ENCODE assay signal across 1 cellular context in the genomic region with DNA sequence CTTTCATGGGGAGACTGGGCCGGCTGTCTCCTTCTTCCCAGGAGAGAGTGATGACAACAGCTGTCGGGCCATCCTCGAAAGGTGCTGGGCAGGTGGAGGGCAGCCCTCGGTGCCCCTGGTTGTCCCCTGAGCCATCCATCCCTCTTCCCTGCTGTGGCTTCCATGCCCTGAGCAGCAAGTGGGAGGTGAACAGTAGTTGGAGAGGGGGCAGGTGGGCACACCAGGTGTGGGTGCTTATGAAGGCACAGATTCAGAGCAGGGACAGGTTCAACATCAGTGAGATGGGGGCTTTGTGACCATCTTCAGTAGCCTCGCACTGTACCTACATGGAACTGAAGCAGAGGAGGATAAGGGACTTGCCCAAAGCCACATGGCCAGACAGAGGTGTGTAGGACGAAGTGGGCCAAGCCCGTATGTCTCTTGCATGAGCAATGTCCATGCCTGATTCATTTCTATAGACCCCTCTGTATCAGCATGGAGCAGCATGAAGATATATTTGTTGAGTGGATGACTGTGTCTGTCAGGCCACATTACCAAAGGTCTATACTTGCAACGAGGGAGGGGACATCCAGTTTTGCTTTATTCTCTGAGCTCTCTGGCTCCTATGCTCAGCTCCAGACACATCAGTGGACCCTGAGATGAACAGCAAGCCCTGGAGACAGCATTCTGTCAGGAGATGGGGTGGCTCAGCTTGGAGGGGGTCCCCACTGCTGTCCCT.
TF ChIP-seq lines count a peak whose summit lies in the region.

No MANE protein-coding gene starts in this region.

TF ChIP-seq in H1, 55 proteins besides CTCF, POLR2A, EP300 and RAD21 (continued from another document):
- TF ChIP-seq, protein P1, sequence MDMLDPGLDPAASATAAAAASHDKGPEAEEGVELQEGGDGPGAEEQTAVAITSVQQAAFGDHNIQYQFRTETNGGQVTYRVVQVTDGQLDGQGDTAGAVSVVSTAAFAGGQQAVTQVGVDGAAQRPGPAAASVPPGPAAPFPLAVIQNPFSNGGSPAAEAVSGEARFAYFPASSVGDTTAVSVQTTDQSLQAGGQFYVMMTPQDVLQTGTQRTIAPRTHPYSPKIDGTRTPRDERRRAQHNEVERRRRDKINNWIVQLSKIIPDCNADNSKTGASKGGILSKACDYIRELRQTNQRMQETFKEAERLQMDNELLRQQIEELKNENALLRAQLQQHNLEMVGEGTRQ (IDR thresholded peaks at IDR 0.05; ENCODE audit: low read length) = no peak
- TF ChIP-seq, protein P2, sequence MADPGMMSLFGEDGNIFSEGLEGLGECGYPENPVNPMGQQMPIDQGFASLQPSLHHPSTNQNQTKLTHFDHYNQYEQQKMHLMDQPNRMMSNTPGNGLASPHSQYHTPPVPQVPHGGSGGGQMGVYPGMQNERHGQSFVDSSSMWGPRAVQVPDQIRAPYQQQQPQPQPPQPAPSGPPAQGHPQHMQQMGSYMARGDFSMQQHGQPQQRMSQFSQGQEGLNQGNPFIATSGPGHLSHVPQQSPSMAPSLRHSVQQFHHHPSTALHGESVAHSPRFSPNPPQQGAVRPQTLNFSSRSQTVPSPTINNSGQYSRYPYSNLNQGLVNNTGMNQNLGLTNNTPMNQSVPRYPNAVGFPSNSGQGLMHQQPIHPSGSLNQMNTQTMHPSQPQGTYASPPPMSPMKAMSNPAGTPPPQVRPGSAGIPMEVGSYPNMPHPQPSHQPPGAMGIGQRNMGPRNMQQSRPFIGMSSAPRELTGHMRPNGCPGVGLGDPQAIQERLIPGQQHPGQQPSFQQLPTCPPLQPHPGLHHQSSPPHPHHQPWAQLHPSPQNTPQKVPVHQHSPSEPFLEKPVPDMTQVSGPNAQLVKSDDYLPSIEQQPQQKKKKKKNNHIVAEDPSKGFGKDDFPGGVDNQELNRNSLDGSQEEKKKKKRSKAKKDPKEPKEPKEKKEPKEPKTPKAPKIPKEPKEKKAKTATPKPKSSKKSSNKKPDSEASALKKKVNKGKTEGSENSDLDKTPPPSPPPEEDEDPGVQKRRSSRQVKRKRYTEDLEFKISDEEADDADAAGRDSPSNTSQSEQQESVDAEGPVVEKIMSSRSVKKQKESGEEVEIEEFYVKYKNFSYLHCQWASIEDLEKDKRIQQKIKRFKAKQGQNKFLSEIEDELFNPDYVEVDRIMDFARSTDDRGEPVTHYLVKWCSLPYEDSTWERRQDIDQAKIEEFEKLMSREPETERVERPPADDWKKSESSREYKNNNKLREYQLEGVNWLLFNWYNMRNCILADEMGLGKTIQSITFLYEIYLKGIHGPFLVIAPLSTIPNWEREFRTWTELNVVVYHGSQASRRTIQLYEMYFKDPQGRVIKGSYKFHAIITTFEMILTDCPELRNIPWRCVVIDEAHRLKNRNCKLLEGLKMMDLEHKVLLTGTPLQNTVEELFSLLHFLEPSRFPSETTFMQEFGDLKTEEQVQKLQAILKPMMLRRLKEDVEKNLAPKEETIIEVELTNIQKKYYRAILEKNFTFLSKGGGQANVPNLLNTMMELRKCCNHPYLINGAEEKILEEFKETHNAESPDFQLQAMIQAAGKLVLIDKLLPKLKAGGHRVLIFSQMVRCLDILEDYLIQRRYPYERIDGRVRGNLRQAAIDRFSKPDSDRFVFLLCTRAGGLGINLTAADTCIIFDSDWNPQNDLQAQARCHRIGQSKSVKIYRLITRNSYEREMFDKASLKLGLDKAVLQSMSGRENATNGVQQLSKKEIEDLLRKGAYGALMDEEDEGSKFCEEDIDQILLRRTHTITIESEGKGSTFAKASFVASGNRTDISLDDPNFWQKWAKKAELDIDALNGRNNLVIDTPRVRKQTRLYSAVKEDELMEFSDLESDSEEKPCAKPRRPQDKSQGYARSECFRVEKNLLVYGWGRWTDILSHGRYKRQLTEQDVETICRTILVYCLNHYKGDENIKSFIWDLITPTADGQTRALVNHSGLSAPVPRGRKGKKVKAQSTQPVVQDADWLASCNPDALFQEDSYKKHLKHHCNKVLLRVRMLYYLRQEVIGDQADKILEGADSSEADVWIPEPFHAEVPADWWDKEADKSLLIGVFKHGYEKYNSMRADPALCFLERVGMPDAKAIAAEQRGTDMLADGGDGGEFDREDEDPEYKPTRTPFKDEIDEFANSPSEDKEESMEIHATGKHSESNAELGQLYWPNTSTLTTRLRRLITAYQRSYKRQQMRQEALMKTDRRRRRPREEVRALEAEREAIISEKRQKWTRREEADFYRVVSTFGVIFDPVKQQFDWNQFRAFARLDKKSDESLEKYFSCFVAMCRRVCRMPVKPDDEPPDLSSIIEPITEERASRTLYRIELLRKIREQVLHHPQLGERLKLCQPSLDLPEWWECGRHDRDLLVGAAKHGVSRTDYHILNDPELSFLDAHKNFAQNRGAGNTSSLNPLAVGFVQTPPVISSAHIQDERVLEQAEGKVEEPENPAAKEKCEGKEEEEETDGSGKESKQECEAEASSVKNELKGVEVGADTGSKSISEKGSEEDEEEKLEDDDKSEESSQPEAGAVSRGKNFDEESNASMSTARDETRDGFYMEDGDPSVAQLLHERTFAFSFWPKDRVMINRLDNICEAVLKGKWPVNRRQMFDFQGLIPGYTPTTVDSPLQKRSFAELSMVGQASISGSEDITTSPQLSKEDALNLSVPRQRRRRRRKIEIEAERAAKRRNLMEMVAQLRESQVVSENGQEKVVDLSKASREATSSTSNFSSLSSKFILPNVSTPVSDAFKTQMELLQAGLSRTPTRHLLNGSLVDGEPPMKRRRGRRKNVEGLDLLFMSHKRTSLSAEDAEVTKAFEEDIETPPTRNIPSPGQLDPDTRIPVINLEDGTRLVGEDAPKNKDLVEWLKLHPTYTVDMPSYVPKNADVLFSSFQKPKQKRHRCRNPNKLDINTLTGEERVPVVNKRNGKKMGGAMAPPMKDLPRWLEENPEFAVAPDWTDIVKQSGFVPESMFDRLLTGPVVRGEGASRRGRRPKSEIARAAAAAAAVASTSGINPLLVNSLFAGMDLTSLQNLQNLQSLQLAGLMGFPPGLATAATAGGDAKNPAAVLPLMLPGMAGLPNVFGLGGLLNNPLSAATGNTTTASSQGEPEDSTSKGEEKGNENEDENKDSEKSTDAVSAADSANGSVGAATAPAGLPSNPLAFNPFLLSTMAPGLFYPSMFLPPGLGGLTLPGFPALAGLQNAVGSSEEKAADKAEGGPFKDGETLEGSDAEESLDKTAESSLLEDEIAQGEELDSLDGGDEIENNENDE (IDR thresholded peaks at IDR 0.05; ENCODE audit: insufficient replicate concordance, low read length) = no peak
- TF ChIP-seq SIRT6 (IDR thresholded peaks at IDR 0.05; ENCODE audit: low read length) (no peak), KDM4A (IDR thresholded peaks at IDR 0.05; ENCODE audit: low read depth, low read length, severe bottlenecking) (no peak), NRF1 (IDR thresholded peaks at IDR 0.05; ENCODE audit: low read depth, low read length) (no peak)
